Comparison of ENCODE assay signal across 27 cellular contexts in the genomic region with DNA sequence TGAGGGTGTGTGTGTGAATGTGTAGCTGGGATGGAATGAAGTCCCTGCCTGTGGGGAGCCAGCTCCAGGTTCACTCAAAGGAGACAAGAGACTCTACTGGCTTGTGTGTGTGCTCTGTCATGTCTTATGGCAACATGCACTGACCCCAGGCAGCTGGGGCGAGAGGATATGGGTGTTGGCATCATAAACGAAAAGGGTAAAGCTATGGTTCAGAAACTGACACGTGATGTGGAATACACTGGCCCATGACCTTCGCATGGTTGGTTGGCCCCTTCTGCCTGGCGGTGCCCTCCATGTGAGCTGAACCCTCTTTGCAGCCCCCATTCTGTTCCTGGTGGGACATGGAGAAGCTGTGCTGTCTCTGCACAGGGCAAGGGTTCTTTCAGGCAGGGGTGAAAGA. TPM values are rescaled to one million over a fixed set of nuclear protein-coding genes. Genes with fewer than 3 reads are reported as not detected.
"Had no signal": no experiment of that assay in that cellular context is flagged by ENCODE, and none has a peak within 500 bp of the region (broad histone marks: within the 10 kb centered on the region; RNA-seq: fewer than 3 reads in every experiment).

No MANE protein-coding gene starts in this region.

- ATAC-seq: activated CD4-positive, alpha-beta T cell treated with anti-CD3 and anti-CD28 coated beads for 36 hours; effector memory CD8-positive, alpha-beta T cell; gastroesophageal sphincter; left cardiac atrium; mucosa of descending colon; right lobe of liver; T-cell; WTC11 had no signal

- H3K4me3 Mint-ChIP-seq: activated CD4-positive, alpha-beta T cell treated with anti-CD3 and anti-CD28 coated beads for 36 hours; activated naive CD4-positive, alpha-beta T cell treated with anti-CD3 and anti-CD28 coated beads, Interleukin-2, amount 10 ng/mL, durations not matched to agents 7 days and 5 days; effector memory CD8-positive, alpha-beta T cell; T-cell; type B pancreatic cell; WTC11 had no signal

- H3K4me3 ChIP-seq: esophagus muscularis mucosa, gastroesophageal sphincter, mucosa of descending colon, right lobe of liver, skin epidermis, thoracic aorta had no signal

- H3K27me3 ChIP-seq: esophagus muscularis mucosa, gastroesophageal sphincter, right lobe of liver had no signal

- H3K27ac Mint-ChIP-seq: activated CD4-positive, alpha-beta T cell treated with anti-CD3 and anti-CD28 coated beads for 36 hours; activated naive CD4-positive, alpha-beta T cell treated with anti-CD3 and anti-CD28 coated beads, Interleukin-2, amount 10 ng/mL, durations not matched to agents 7 days and 5 days; effector memory CD8-positive, alpha-beta T cell; T-cell; type B pancreatic cell; WTC11 had no signal

- H3K4me1 ChIP-seq: esophagus muscularis mucosa, gastroesophageal sphincter, parathyroid adenoma, right lobe of liver had no signal

- FAIRE-seq: colon, islet of Langerhans had no signal

- H3K9ac ChIP-seq: parathyroid adenoma had no signal

- DNase-seq: activated CD4-positive, alpha-beta T cell treated with anti-CD3 and anti-CD28 coated beads for 36 hours; activated CD4-positive, alpha-beta T cell treated with anti-CD3 and anti-CD28 coated beads, Interleukin-2, amount 50 U/mL, for 48 hours; activated effector memory CD4-positive, alpha-beta T cell treated with Interleukin-2 at 50 U/mL for 16 hours; activated naive CD4-positive, alpha-beta T cell treated with anti-CD3 and anti-CD28 coated beads, Interleukin-2, amount 10 ng/mL, durations not matched to agents 7 days and 5 days; activated T-cell treated with anti-CD3 and anti-CD28 coated beads, Interleukin-2, amount 50 U/mL, for 48 hours; aorta; central memory CD4-positive, alpha-beta T cell; effector memory CD8-positive, alpha-beta T cell; head of caudate nucleus; left cardiac atrium; nucleus accumbens; stimulated activated CD4-positive, alpha-beta T cell treated with anti-CD3 and anti-CD28 coated beads, Interleukin-1b, Interleukin-23, amount 100 ng/mL, for 48 hours; T-cell; T-helper 9 cell had no signal

- H3K27me3 Mint-ChIP-seq: activated CD4-positive, alpha-beta T cell treated with anti-CD3 and anti-CD28 coated beads for 36 hours; activated naive CD4-positive, alpha-beta T cell treated with anti-CD3 and anti-CD28 coated beads, Interleukin-2, amount 10 ng/mL, durations not matched to agents 7 days and 5 days; effector memory CD8-positive, alpha-beta T cell; T-cell; type B pancreatic cell had no signal

- H2AFZ ChIP-seq: parathyroid adenoma had no signal

- H3K27ac ChIP-seq: esophagus muscularis mucosa, gastroesophageal sphincter, parathyroid adenoma, right lobe of liver, skin epidermis, thoracic aorta had no signal

- H3K9me3 ChIP-seq: mucosa of descending colon, right lobe of liver had no signal

RNA-seq across cellular contexts. Expression of gene ZNF750, which starts 21.9 kb away (rescaled TPM):
- total RNA-seq: activated CD4-positive, alpha-beta T cell treated with anti-CD3 and anti-CD28 coated beads for 36 hours; esophagus muscularis mucosa; left cardiac atrium; liver; mucosa of descending colon; right lobe of liver; T-cell; thoracic aorta had no signal
- polyA plus RNA-seq: neural cell had no signal
